ENCODE assay signal across 8 cellular contexts in genomic region chr4:15906024-15906443, GRCh38. TPM values are rescaled to one million over a fixed set of nuclear protein-coding genes. Genes with fewer than 3 reads are reported as not detected.
A peak's percentile ranks its signal among the peaks of the same experiment; 100 is the strongest.
DNase-seq lines count a peak whose midpoint lies in the region; ATAC-seq and TF ChIP-seq lines count a peak whose summit lies in the region.
"Had no signal": no experiment of that assay in that cellular context is flagged by ENCODE, and none has a peak within 500 bp of the region (broad histone marks: within the 10 kb centered on the region; RNA-seq: fewer than 3 reads in every experiment).

No MANE protein-coding gene starts in this region.

- no peak overlapping the region for H2BK15ac ChIP-seq in H9 (ENCODE audit: low read depth, low read length)

- peak; percentile 96 for DNase-seq in H9
- peak; percentile 76 for DNase-seq in NCI-H748 (lab: John Stamatoyannopoulos, UW; ENCODE audit: unreplicated experiment)
- DNase-seq in left ventricle myocardium inferior, result peak; percentile 18
- peak; percentile 38 for DNase-seq in stimulated activated CD4-positive, alpha-beta T cell treated with anti-CD3 and anti-CD28 coated beads, Interleukin-15, amount 100 ng/mL, for 24 hours
- no peak for DNase-seq in activated CD4-positive, alpha-beta T cell treated with anti-CD3 and anti-CD28 coated beads, Interleukin-2, amount 10 ng/mL, durations not matched to agents 24 days and 14 days
- no peak for DNase-seq in AG08395 (ENCODE audit: low spot score)

- no peak overlapping the region for H2AFZ ChIP-seq in H9 (ENCODE audit: low read length)

- peak overlapping the region; percentile 68 for H3K18ac ChIP-seq in H9 (ENCODE audit: insufficient read length, low read depth, low read length)

- no peak for ATAC-seq in HG02970 (IDR thresholded peaks at IDR 0.05; ENCODE audit: low FRiP score, unreplicated experiment)

- H3K4me3 Mint-ChIP-seq in H9, result peak overlapping the region in 1 of 2 experiments; percentile 51; a peak in 3 of 5 replicates
- H3K4me3 Mint-ChIP-seq in activated CD4-positive, alpha-beta T cell treated with anti-CD3 and anti-CD28 coated beads, Interleukin-2, amount 10 ng/mL, durations not matched to agents 24 days and 14 days, result no peak overlapping the region

- intact Hi-C loops in left ventricle myocardium inferior (cut with micrococcal nuclease), result no loop called here
- intact Hi-C loops in activated CD4-positive, alpha-beta T cell treated with anti-CD3 and anti-CD28 coated beads, Interleukin-2, amount 10 ng/mL, durations not matched to agents 24 days and 14 days (cut with micrococcal nuclease), result no loop called here

- H3K4me1 ChIP-seq in H9 (ENCODE audit: insufficient read depth, low read length) (no peaks in the 10 kb centered on the region; the same call in none of the 2 replicates), left ventricle myocardium inferior (no peaks in the 10 kb centered on the region)

- no peak overlapping the region for H2AK5ac ChIP-seq in H9 (ENCODE audit: insufficient read length, low read length)

- no peak overlapping the region for H3K9ac ChIP-seq in H9 (ENCODE audit: extremely low read depth, insufficient read length, low read length)

- H3T11ph ChIP-seq in H9 (ENCODE audit: low read length), result no peak overlapping the region

- H2BK5ac ChIP-seq in H9 (ENCODE audit: insufficient read length, low read length), result no peak overlapping the region

- H3K27me3 ChIP-seq in H9 (ENCODE audit: insufficient read depth, low read length) (no peaks in the 10 kb centered on the region), left ventricle myocardium inferior (ENCODE audit: low read depth) (peaks cover 43% of the 10 kb centered on the region)

- H3K36me3 ChIP-seq in left ventricle myocardium inferior, result no peaks in the 10 kb centered on the region

- H4K91ac ChIP-seq in H9 (ENCODE audit: insufficient read length, low read depth, low read length), result no peak overlapping the region

- H3K23me2 ChIP-seq in H9 (ENCODE audit: insufficient read length, low read depth, low read length, poor library complexity, severe bottlenecking), result no peaks in the 10 kb centered on the region

- 0 out of 7 replicates have a peak overlapping the region, but pooled peaks of 1 of the 3 experiments have one; percentile 44 for H3K27ac Mint-ChIP-seq in H9
- H3K27ac Mint-ChIP-seq in activated CD4-positive, alpha-beta T cell treated with anti-CD3 and anti-CD28 coated beads, Interleukin-2, amount 10 ng/mL, durations not matched to agents 24 days and 14 days, result no peak overlapping the region

- no peak overlapping the region for H3K4ac ChIP-seq in H9 (ENCODE audit: low read depth, low read length)

- H3K23ac ChIP-seq in H9 (ENCODE audit: insufficient read length, low read depth, low read length), result no peak overlapping the region

- H3K36me3 Mint-ChIP-seq in H9 (ENCODE audit: insufficient read depth in 1 of 3, low read depth in 3 of 3), result peaks cover 0 to 16% (median 12%) of the 10 kb centered on the region in 3 experiments; a peak in 4 of 7 replicates
- H3K36me3 Mint-ChIP-seq in activated CD4-positive, alpha-beta T cell treated with anti-CD3 and anti-CD28 coated beads, Interleukin-2, amount 10 ng/mL, durations not matched to agents 24 days and 14 days (ENCODE audit: low read depth), result no peaks in the 10 kb centered on the region

- H2BK120ac ChIP-seq in H9 (ENCODE audit: low read depth, low read length, poor library complexity, severe bottlenecking), result no peak overlapping the region

- H3K79me2 ChIP-seq in H9 (ENCODE audit: insufficient read depth, low read length), result no peaks in the 10 kb centered on the region

- no peak overlapping the region for H3K56ac ChIP-seq in H9 (ENCODE audit: insufficient read length, low read depth, low read length)

- H2BK12ac ChIP-seq in H9 (ENCODE audit: insufficient read length, low read depth, low read length), result no peak overlapping the region

- no peak overlapping the region for H4K5ac ChIP-seq in H9 (ENCODE audit: insufficient read length, low read depth, low read length)

- peaks cover 3% of the 10 kb centered on the region for H3K27me3 Mint-ChIP-seq in H9 (ENCODE audit: low read depth)
- peaks cover 10% of the 10 kb centered on the region for H3K27me3 Mint-ChIP-seq in activated CD4-positive, alpha-beta T cell treated with anti-CD3 and anti-CD28 coated beads, Interleukin-2, amount 10 ng/mL, durations not matched to agents 24 days and 14 days

- peaks cover 0 to 3% of the 10 kb centered on the region in 2 experiments; a peak in 2 of 4 replicates for H3K4me1 Mint-ChIP-seq in H9
- H3K4me1 Mint-ChIP-seq in activated CD4-positive, alpha-beta T cell treated with anti-CD3 and anti-CD28 coated beads, Interleukin-2, amount 10 ng/mL, durations not matched to agents 24 days and 14 days, result peaks cover 5% of the 10 kb centered on the region

- H3K4me2 ChIP-seq in H9 (ENCODE audit: insufficient read depth, insufficient read length, low read length), result peak overlapping the region; percentile 13

- no peaks in the 10 kb centered on the region for H3K79me1 ChIP-seq in H9 (ENCODE audit: insufficient read depth, low read depth, low read length, poor library complexity, severe bottlenecking)

- H4K8ac ChIP-seq in H9 (replicated peaks; ENCODE audit: insufficient read length, low read depth, low read length), result no peak overlapping the region

- H3K9me3 Mint-ChIP-seq in H9, result peaks cover 0 to 10% of the 10 kb centered on the region in 2 experiments; a peak in 3 of 5 replicates
- H3K9me3 Mint-ChIP-seq in activated CD4-positive, alpha-beta T cell treated with anti-CD3 and anti-CD28 coated beads, Interleukin-2, amount 10 ng/mL, durations not matched to agents 24 days and 14 days, result no peaks in the 10 kb centered on the region

- no peak overlapping the region for H2BK20ac ChIP-seq in H9 (ENCODE audit: low read depth, low read length, poor library complexity, severe bottlenecking)

- no peak overlapping the region for H3K14ac ChIP-seq in H9 (ENCODE audit: insufficient read depth, low read length)

- TF ChIP-seq CTCF in H9 (conservative IDR thresholded peaks at IDR 0.05) (no peak), left ventricle myocardium inferior (IDR thresholded peaks at IDR 0.05; ENCODE audit: borderline replicate concordance) (no peak)

- WGBS in H9 (ENCODE audit: extremely low coverage, insufficient read length, low lambda C conversion rate), result no CpG with 5 or more reads among the region's 25 CpGs

- H3K9me3 ChIP-seq in H9 (ENCODE audit: control insufficient read depth, low read depth, low read length), result no peaks in the 10 kb centered on the region
- H3K9me3 ChIP-seq in left ventricle myocardium inferior (replicated peaks), result no peaks in the 10 kb centered on the region

- H3K27ac ChIP-seq in H9 (ENCODE audit: insufficient read length, low read depth, low read length), result peak overlapping the region; percentile 65
- H3K27ac ChIP-seq in left ventricle myocardium inferior (replicated peaks), result no peak overlapping the region

- no peaks in the 10 kb centered on the region for H4K20me1 ChIP-seq in H9 (ENCODE audit: control insufficient read depth, insufficient read depth, insufficient read length)

- H3K4me3 ChIP-seq in left ventricle myocardium inferior, result no peak overlapping the region

RNA-seq across cellular contexts. Expression of gene FGFBP1, which starts 32.5 kb away (rescaled TPM):
- total RNA-seq in H9 (2021), result not detected in 2 replicates
- not detected for total RNA-seq in left ventricle myocardium inferior
- not detected in 2 replicates for total RNA-seq in activated CD4-positive, alpha-beta T cell treated with anti-CD3 and anti-CD28 coated beads, Interleukin-2, amount 10 ng/mL, durations not matched to agents 24 days and 14 days
- total RNA-seq: activated CD8-positive, alpha-beta memory T cell treated with anti-CD3 and anti-CD28 coated beads for 36 hours had no signal

RNA-seq across cellular contexts. Expression of gene FGFBP2, which starts 56.9 kb away (rescaled TPM):
- not detected in 2 replicates for total RNA-seq in H9 (2021)
- total RNA-seq in left ventricle myocardium inferior, result 1.2 TPM
- total RNA-seq in activated CD4-positive, alpha-beta T cell treated with anti-CD3 and anti-CD28 coated beads, Interleukin-2, amount 10 ng/mL, durations not matched to agents 24 days and 14 days, result 1.8 and 2.0 TPM in 2 replicates

Comparison
In these comparisons a context has a peak if more than half of its experiments do, and no peak if none do; other contexts are left out.
1. DNase-seq: peak in H9 (single experiment), NCI-H748 (single experiment), left ventricle myocardium inferior (single experiment) and stimulated activated CD4-positive, alpha-beta T cell treated with anti-CD3 and anti-CD28 coated beads, Interleukin-15, amount 100 ng/mL, for 24 hours (single experiment); none in activated CD4-positive, alpha-beta T cell treated with anti-CD3 and anti-CD28 coated beads, Interleukin-2, amount 10 ng/mL, durations not matched to agents 24 days and 14 days (single experiment) and AG08395 (single experiment).